8 cellular contexts compared by ENCODE assay signal in the genomic region with DNA sequence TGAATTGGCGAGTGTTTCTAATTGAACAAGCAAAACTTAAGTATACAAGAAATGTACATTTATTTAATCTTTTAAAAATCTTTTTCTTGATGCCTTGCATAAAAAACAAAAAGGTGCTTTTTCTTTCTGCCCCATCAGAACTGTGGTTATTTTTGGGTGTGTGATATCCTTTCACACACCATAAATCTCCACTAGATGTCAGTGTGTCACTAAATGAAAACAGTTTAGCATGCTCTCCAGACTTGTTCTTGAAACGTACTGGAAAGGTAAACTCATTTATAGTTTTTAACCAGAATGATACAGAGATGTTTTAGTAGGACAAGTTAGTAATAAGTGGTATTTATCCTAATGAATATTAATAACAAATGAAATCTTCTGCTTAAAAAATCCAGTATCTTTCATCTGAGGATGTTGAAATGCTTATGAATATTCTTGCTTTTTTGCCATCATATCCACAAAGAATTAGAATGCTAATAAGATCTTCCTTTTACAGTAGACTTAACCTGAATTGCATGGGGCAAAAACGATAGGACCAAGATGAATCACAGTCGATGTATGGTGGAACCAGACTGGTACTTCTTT.
A peak's percentile ranks its signal among the peaks of the same experiment; 100 is the strongest.
DNase-seq lines count a peak whose midpoint lies in the region; ATAC-seq, FAIRE-seq and TF ChIP-seq lines count a peak whose summit lies in the region.

No MANE protein-coding gene starts in this region.

- no peaks in the 10 kb centered on the region for H3K9me3 ChIP-seq in heart right ventricle
- no peaks in the 10 kb centered on the region for H3K9me3 ChIP-seq in small intestine (ENCODE audit: control insufficient read depth, low read depth)

- H3K36me3 ChIP-seq in heart right ventricle = no peaks in the 10 kb centered on the region
- no peaks in the 10 kb centered on the region for H3K36me3 ChIP-seq in small intestine (ENCODE audit: control insufficient read depth in 2 of 2, insufficient read depth in 2 of 2, low read length in 2 of 2)

- H3K27ac ChIP-seq in heart right ventricle (no peak overlapping the region), small intestine (ENCODE audit: low read depth in 1 of 2, low read length in 1 of 2) (no peak overlapping the region)

- POLR2A ChIA-PET in activated B cell treated with CpG ODN at 0.5 μM for 24 hours (lab: Charles Lee) = no interaction called here

- DNase-seq in COLO829 (ENCODE audit: low spot score) = peak; percentile 48
- DNase-seq in GM18507 (ENCODE audit: extremely low spot score, insufficient read length, low read depth) = peak; percentile 14
- DNase-seq in NCI-H146 treated with DMSO at 0.1 percent for 48 hours (lab: John Stamatoyannopoulos, UW; ENCODE audit: unreplicated experiment) = peak; percentile 11
- DNase-seq in activated B cell treated with CpG ODN at 0.5 μM for 24 hours = no peak
- DNase-seq in heart right ventricle = no peak
- peak; percentile 60 for DNase-seq in small intestine
- no peak for DNase-seq in activated effector memory CD4-positive, alpha-beta T cell treated with Interleukin-2 at 50 U/mL for 16 hours

- CTCF ChIA-PET in activated B cell treated with CpG ODN at 0.5 μM for 24 hours (lab: Charles Lee) = interaction anchor here (0.7 to 1.0 kb wide), 4 partner anchors 18 to 638 kb away, joined by 3 to 6 read pairs (median 3); no protein-coding TSS in a partner anchor

- TF ChIP-seq CTCF in activated B cell treated with CpG ODN at 0.5 μM for 24 hours (IDR thresholded peaks at IDR 0.05) = no peak
- peak; percentile 39 to 80 (median 73) for TF ChIP-seq CTCF in heart right ventricle (IDR thresholded peaks at IDR 0.05)

- H3K4me3 ChIP-seq in heart right ventricle (no peak overlapping the region), small intestine (ENCODE audit: low read depth in 1 of 2, low read length in 2 of 2) (no peak overlapping the region)

- peak; percentile 92 for FAIRE-seq in GM18507 (lab: Jason Lieb, UNC)
- peak; percentile 89 for FAIRE-seq in small intestine (lab: Jason Lieb, UNC)

- H3K4me1 ChIP-seq in heart right ventricle = peaks cover 0 to 28% (median 11%) of the 10 kb centered on the region in 9 donors
- H3K4me1 ChIP-seq in small intestine (ENCODE audit: control insufficient read depth in 2 of 2, insufficient read depth in 1 of 2, low read depth in 1 of 2, low read length in 1 of 2) = no peaks in the 10 kb centered on the region

- H3K4me1 Mint-ChIP-seq in activated B cell treated with CpG ODN at 0.5 μM for 24 hours = no peaks in the 10 kb centered on the region

- 59% methylated on average over 4 of the region's 4 CpGs for WGBS in heart right ventricle, 2 donors
- WGBS in small intestine, 3 donors = 59 to 67% (median 62%) methylated on average over 4 of the region's 4 CpGs

- H3K27ac Mint-ChIP-seq in activated B cell treated with CpG ODN at 0.5 μM for 24 hours = no peak overlapping the region

- H3K9me3 Mint-ChIP-seq in activated B cell treated with CpG ODN at 0.5 μM for 24 hours = no peaks in the 10 kb centered on the region

- H3K36me3 Mint-ChIP-seq in activated B cell treated with CpG ODN at 0.5 μM for 24 hours (ENCODE audit: low read depth) = no peaks in the 10 kb centered on the region

- no peak overlapping the region for H3K4me3 Mint-ChIP-seq in activated B cell treated with CpG ODN at 0.5 μM for 24 hours

- no peaks in the 10 kb centered on the region for H3K27me3 Mint-ChIP-seq in activated B cell treated with CpG ODN at 0.5 μM for 24 hours

- H3K27me3 ChIP-seq in heart right ventricle = no peaks in the 10 kb centered on the region
- H3K27me3 ChIP-seq in small intestine (ENCODE audit: control insufficient read depth in 2 of 2, insufficient read depth in 2 of 2, low read length in 2 of 2) = no peaks in the 10 kb centered on the region

- intact Hi-C loops in activated B cell treated with CpG ODN at 0.5 μM for 24 hours (cut with micrococcal nuclease) (loop anchor here (1.0 to 5.0 kb wide), 6 partner anchors 380 to 1000 kb away; partner anchors contain the start of gene ITGA4), heart right ventricle (cut with DNase I) (loop anchor here in 2 of 10 donors (10.0 kb wide), 1 partner anchor 638 kb away; no protein-coding TSS in a partner anchor)

- ATAC-seq in HG02870 (IDR thresholded peaks at IDR 0.05; ENCODE audit: unreplicated experiment) = peak; percentile 84
- peak; percentile 58 for ATAC-seq in activated B cell treated with CpG ODN at 0.5 μM for 24 hours (ENCODE audit: low read depth)
- peak in 4 of 8 donors; percentile 52 to 75 (median 60) for ATAC-seq in heart right ventricle

Comparison
In these comparisons a context has a peak if more than half of its experiments do, and no peak if none do; other contexts are left out.
1. DNase-seq: peak in COLO829 (single experiment), GM18507 (single experiment), NCI-H146 treated with DMSO at 0.1 percent for 48 hours (single experiment) and small intestine (single experiment); none in activated B cell treated with CpG ODN at 0.5 μM for 24 hours (single experiment), heart right ventricle (0 of 2) and activated effector memory CD4-positive, alpha-beta T cell treated with Interleukin-2 at 50 U/mL for 16 hours (single experiment).